In genomic region chr16:88747588-88748301, GRCh38 we compare ENCODE assay signal across 8 cellular contexts. TPM values are rescaled to one million over a fixed set of nuclear protein-coding genes. Genes with fewer than 3 reads are reported as not detected.
DNase-seq lines count a peak whose midpoint lies in the region; ATAC-seq and TF ChIP-seq lines count a peak whose summit lies in the region.

No MANE protein-coding gene starts in this region.

- H3K27ac Mint-ChIP-seq in activated naive CD8-positive, alpha-beta T cell treated with anti-CD3 and anti-CD28 coated beads, Interleukin-2, amount 10 ng/mL, durations not matched to agents 7 days and 5 days: peak overlapping the region; percentile 46
- H3K27ac Mint-ChIP-seq in osteocyte (ENCODE audit: unreplicated experiment): no peak overlapping the region

- no peaks in the 10 kb centered on the region for H3K9me3 Mint-ChIP-seq in activated naive CD8-positive, alpha-beta T cell treated with anti-CD3 and anti-CD28 coated beads, Interleukin-2, amount 10 ng/mL, durations not matched to agents 7 days and 5 days
- H3K9me3 Mint-ChIP-seq in osteocyte (ENCODE audit: unreplicated experiment): no peaks in the 10 kb centered on the region

- peak; percentile 99 for DNase-seq in 8988T
- DNase-seq in NOMO-1 treated with dmso at 0.1 percent for 144 hours (lab: John Stamatoyannopoulos, UW; ENCODE audit: unreplicated experiment): peak; percentile 57
- DNase-seq in activated naive CD8-positive, alpha-beta T cell treated with anti-CD3 and anti-CD28 coated beads, Interleukin-2, amount 10 ng/mL, durations not matched to agents 7 days and 5 days: peak; percentile 51
- no peak for DNase-seq in osteocyte (ENCODE audit: extremely low spot score, unreplicated experiment)
- DNase-seq in medulla oblongata (ENCODE audit: extremely low spot score): no peak

- peaks cover 18% of the 10 kb centered on the region for H3K4me1 Mint-ChIP-seq in activated naive CD8-positive, alpha-beta T cell treated with anti-CD3 and anti-CD28 coated beads, Interleukin-2, amount 10 ng/mL, durations not matched to agents 7 days and 5 days
- H3K4me1 Mint-ChIP-seq in osteocyte (ENCODE audit: unreplicated experiment): peaks cover 30% of the 10 kb centered on the region

- peaks cover 4% of the 10 kb centered on the region for H3K36me3 Mint-ChIP-seq in activated naive CD8-positive, alpha-beta T cell treated with anti-CD3 and anti-CD28 coated beads, Interleukin-2, amount 10 ng/mL, durations not matched to agents 7 days and 5 days
- H3K36me3 Mint-ChIP-seq in osteocyte (ENCODE audit: unreplicated experiment): no peaks in the 10 kb centered on the region

- POLR2A ChIA-PET in activated naive CD8-positive, alpha-beta T cell treated with anti-CD3 and anti-CD28 coated beads, Interleukin-2, amount 10 ng/mL, durations not matched to agents 7 days and 5 days (lab: Charles Lee): interaction anchor here (0.7 to 4.8 kb wide), 4 partner anchors 11 to 54 kb away, joined by 3 to 25 read pairs (median 6); no protein-coding TSS in a partner anchor

- H3K27me3 Mint-ChIP-seq in activated naive CD8-positive, alpha-beta T cell treated with anti-CD3 and anti-CD28 coated beads, Interleukin-2, amount 10 ng/mL, durations not matched to agents 7 days and 5 days: no peaks in the 10 kb centered on the region
- H3K27me3 Mint-ChIP-seq in osteocyte (ENCODE audit: unreplicated experiment): no peaks in the 10 kb centered on the region

- peak; percentile 35 for ATAC-seq in activated naive CD8-positive, alpha-beta T cell treated with anti-CD3 and anti-CD28 coated beads, Interleukin-2, amount 10 ng/mL, durations not matched to agents 7 days and 5 days (ENCODE audit: low read depth)
- ATAC-seq in HG03354 (IDR thresholded peaks at IDR 0.05; ENCODE audit: poor library complexity, severe bottlenecking, unreplicated experiment) (no peak), GM21786 (IDR thresholded peaks at IDR 0.05; ENCODE audit: unreplicated experiment) (no peak)

- TF ChIP-seq CTCF in GM12873 (IDR thresholded peaks at IDR 0.05; ENCODE audit: insufficient read depth, low read depth, low read length, missing control alignments) (peak; percentile 59), osteocyte (IDR thresholded peaks at IDR 0.05) (peak; percentile 19)

- H3K4me3 Mint-ChIP-seq in activated naive CD8-positive, alpha-beta T cell treated with anti-CD3 and anti-CD28 coated beads, Interleukin-2, amount 10 ng/mL, durations not matched to agents 7 days and 5 days: no peak overlapping the region
- no peak overlapping the region for H3K4me3 Mint-ChIP-seq in osteocyte (ENCODE audit: unreplicated experiment)

RNA-seq across cellular contexts. Expression of gene PIEZO1, which starts 37.3 kb away (rescaled TPM):
- 100 to 1,000 TPM; 206 to 220 TPM for total RNA-seq in activated naive CD8-positive, alpha-beta T cell treated with anti-CD3 and anti-CD28 coated beads, Interleukin-2, amount 10 ng/mL, durations not matched to agents 7 days and 5 days
- total RNA-seq in osteocyte: 165 and 174 TPM in 2 replicates

RNA-seq across cellular contexts. Expression of gene CTU2, which starts 41.4 kb away (rescaled TPM):
- total RNA-seq in activated naive CD8-positive, alpha-beta T cell treated with anti-CD3 and anti-CD28 coated beads, Interleukin-2, amount 10 ng/mL, durations not matched to agents 7 days and 5 days: 10 to 100 TPM; 22.8 to 25.7 TPM
- total RNA-seq in osteocyte: 20.6 and 21.2 TPM in 2 replicates

RNA-seq across cellular contexts. Expression of gene RNF166, which starts 41.5 kb away (rescaled TPM):
- total RNA-seq in activated naive CD8-positive, alpha-beta T cell treated with anti-CD3 and anti-CD28 coated beads, Interleukin-2, amount 10 ng/mL, durations not matched to agents 7 days and 5 days: 100 to 1,000 TPM; 227 to 229 TPM
- 17.2 and 19.3 TPM in 2 replicates for total RNA-seq in osteocyte

RNA-seq across cellular contexts. Expression of gene CDT1, which starts 55.8 kb away (rescaled TPM):
- 100 to 1,000 TPM; 135 to 140 TPM for total RNA-seq in activated naive CD8-positive, alpha-beta T cell treated with anti-CD3 and anti-CD28 coated beads, Interleukin-2, amount 10 ng/mL, durations not matched to agents 7 days and 5 days
- total RNA-seq in osteocyte: 5.6 and 6.6 TPM in 2 replicates

Comparison
In these comparisons a context has a peak if more than half of its experiments do, and no peak if none do; other contexts are left out.
1. DNase-seq: peak in 8988T (single experiment), NOMO-1 treated with dmso at 0.1 percent for 144 hours (single experiment) and activated naive CD8-positive, alpha-beta T cell treated with anti-CD3 and anti-CD28 coated beads, Interleukin-2, amount 10 ng/mL, durations not matched to agents 7 days and 5 days (single experiment); none in osteocyte (single experiment) and medulla oblongata (single experiment).
2. RNA of gene RNF166, which starts 41.5 kb away (total RNA-seq): 227 to 229 TPM in activated naive CD8-positive, alpha-beta T cell treated with anti-CD3 and anti-CD28 coated beads, Interleukin-2, amount 10 ng/mL, durations not matched to agents 7 days and 5 days; 17.2 to 19.3 TPM in osteocyte; every median in the first group is over 10 times any median in the second.